ENCODE assay signal across 1 cellular context in the genomic region with DNA sequence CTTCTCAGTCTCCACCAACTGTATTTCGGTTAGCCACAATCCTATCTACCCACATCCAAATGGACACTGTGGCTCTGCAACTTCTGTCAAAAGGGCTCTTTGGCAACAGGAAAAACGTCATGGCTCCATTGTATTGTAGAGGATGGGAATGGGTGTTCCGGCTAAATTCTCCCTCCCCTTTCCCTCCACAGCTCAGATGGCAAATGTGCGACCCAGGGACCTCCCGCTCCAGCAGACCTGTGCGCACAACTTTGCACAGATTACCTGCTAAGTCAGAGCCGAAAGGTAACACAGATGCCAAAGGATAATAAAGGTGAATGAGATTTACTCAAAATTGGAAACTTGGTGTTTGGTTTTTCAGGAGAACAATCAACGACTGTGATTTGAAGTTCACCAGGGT.
TF ChIP-seq lines count a peak whose summit lies in the region.

No MANE protein-coding gene starts in this region.

TF ChIP-seq in HepG2, 621 proteins besides CTCF, POLR2A, EP300 and RAD21 (continued from another document):
- TF ChIP-seq, protein P1, sequence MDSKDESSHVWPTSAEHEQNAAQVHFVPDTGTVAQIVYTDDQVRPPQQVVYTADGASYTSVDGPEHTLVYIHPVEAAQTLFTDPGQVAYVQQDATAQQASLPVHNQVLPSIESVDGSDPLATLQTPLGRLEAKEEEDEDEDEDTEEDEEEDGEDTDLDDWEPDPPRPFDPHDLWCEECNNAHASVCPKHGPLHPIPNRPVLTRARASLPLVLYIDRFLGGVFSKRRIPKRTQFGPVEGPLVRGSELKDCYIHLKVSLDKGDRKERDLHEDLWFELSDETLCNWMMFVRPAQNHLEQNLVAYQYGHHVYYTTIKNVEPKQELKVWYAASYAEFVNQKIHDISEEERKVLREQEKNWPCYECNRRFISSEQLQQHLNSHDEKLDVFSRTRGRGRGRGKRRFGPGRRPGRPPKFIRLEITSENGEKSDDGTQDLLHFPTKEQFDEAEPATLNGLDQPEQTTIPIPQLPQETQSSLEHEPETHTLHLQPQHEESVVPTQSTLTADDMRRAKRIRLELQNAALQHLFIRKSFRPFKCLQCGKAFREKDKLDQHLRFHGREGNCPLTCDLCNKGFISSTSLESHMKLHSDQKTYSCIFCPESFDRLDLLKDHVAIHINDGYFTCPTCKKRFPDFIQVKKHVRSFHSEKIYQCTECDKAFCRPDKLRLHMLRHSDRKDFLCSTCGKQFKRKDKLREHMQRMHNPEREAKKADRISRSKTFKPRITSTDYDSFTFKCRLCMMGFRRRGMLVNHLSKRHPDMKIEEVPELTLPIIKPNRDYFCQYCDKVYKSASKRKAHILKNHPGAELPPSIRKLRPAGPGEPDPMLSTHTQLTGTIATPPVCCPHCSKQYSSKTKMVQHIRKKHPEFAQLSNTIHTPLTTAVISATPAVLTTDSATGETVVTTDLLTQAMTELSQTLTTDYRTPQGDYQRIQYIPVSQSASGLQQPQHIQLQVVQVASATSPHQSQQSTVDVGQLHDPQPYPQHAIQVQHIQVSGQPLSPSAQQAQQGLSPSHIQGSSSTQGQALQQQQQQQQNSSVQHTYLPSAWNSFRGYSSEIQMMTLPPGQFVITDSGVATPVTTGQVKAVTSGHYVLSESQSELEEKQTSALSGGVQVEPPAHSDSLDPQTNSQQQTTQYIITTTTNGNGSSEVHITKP (CRISPR knock-in tag; IDR thresholded peaks at IDR 0.05; ENCODE audit: low read depth): no peak
- TF ChIP-seq HIVEP1 (CRISPR knock-in tag; IDR thresholded peaks at IDR 0.05): no peak
- TF ChIP-seq, protein P2, sequence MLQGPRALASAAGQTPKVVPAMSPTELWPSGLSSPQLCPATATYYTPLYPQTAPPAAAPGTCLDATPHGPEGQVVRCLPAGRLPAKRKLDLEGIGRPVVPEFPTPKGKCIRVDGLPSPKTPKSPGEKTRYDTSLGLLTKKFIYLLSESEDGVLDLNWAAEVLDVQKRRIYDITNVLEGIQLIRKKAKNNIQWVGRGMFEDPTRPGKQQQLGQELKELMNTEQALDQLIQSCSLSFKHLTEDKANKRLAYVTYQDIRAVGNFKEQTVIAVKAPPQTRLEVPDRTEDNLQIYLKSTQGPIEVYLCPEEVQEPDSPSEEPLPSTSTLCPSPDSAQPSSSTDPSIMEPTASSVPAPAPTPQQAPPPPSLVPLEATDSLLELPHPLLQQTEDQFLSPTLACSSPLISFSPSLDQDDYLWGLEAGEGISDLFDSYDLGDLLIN (CRISPR knock-in tag; IDR thresholded peaks at IDR 0.05; ENCODE audit: borderline replicate concordance): no peak
- TF ChIP-seq SP1 (IDR thresholded peaks at IDR 0.05): no peak
- TF ChIP-seq SP1 (CRISPR knock-in tag; IDR thresholded peaks at IDR 0.05): no peak
